ENCODE assay signal across 8 cellular contexts in the genomic region with DNA sequence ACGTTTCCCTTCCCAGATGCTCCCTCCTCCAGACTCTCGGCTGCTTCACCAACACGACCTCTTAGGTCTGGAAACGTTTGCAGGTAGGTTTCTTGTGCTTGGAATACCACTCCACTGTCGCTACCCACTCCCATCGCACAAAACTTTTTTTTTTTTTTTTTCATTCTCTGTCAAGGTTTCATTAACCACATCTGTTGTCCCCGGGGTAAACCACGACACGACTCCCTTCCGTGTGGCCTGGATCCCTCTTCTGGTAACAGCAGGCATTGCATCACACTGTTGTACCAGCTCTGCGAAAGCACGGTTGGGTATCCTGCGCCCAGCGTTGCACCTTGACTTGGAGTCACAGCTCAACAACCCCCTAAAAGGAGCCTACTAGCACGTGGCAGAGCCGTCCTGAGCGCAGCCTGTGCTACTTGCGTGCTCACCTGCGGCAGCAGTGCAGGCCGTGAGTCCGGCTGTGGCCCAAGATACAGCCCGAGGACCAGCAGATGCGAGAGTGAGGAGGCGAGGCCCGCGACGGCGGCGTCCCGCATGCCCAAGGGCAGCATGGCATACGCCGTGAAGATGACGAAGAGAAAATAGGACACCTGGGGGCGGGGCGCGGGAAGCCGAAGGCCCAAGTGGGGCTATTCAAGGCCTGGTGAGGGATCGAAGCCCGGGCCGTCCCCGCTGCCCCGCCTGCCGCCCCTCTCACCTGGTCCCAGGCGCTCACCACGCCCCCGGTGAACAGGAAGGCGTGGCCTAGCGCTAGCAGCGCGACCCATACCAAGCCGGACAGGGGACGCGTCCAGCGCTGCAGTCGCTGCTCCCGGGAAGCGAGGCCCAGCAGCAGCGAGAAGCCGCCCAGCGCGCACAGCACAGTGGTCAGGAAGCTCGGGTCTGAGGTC. TPM values are rescaled to one million over a fixed set of nuclear protein-coding genes. Genes with fewer than 3 reads are reported as not detected.
DNase-seq lines count a peak whose midpoint lies in the region; ATAC-seq and TF ChIP-seq lines count a peak whose summit lies in the region.

No MANE protein-coding gene starts in this region.

- H3K4me1 ChIP-seq in GM23338 (ENCODE audit: insufficient read depth) (peaks cover 26% of the 10 kb centered on the region; the same call in 1 of the 2 replicates), rectal smooth muscle tissue (ENCODE audit: control insufficient read depth, insufficient read depth, low read length) (no peaks in the 10 kb centered on the region), aorta (ENCODE audit: control insufficient read depth in 1 of 2, insufficient read depth in 2 of 2, low read length in 2 of 2) (no peaks in the 10 kb centered on the region)

- H3K36me3 Mint-ChIP-seq in GM23338 (ENCODE audit: low read depth): no peaks in the 10 kb centered on the region; the same call in 2 of the 3 replicates
- peaks cover 5% of the 10 kb centered on the region in 2 donors for H3K36me3 Mint-ChIP-seq in activated naive CD4-positive, alpha-beta T cell treated with anti-CD3 and anti-CD28 coated beads, Interleukin-2, amount 50 U/mL, for 72 hours

- H3K9ac ChIP-seq in SK-N-MC (ENCODE audit: insufficient read length): no peak overlapping the region
- no peak overlapping the region for H3K9ac ChIP-seq in rectal smooth muscle tissue (ENCODE audit: low read length)

- H3K9me3 ChIP-seq in SK-N-MC (ENCODE audit: low read depth, low read length) (no peaks in the 10 kb centered on the region), aorta (ENCODE audit: control insufficient read depth, low read length) (no peaks in the 10 kb centered on the region)

- no peaks in the 10 kb centered on the region for H3K9me2 ChIP-seq in GM23338 (ENCODE audit: insufficient read depth)

- peak overlapping the region; percentile 100 for H2AFZ ChIP-seq in GM23338

- TF ChIP-seq CTCF in GM23338 (conservative IDR thresholded peaks at IDR 0.05; ENCODE audit: low read depth in 2 of 2): peak; percentile 70 to 72

- intact Hi-C loops in left cardiac atrium (cut with DNase I) (loop anchor here (2.0 to 5.0 kb wide), 2 partner anchors 100 to 104 kb away; no protein-coding TSS in a partner anchor), aorta (cut with DNase I) (loop anchor here (2.0 kb wide), 1 partner anchor 104 kb away; no protein-coding TSS in a partner anchor)

- H3K9me3 Mint-ChIP-seq in GM23338: no peaks in the 10 kb centered on the region; the same call in 2 of the 3 replicates
- H3K9me3 Mint-ChIP-seq in activated naive CD4-positive, alpha-beta T cell treated with anti-CD3 and anti-CD28 coated beads, Interleukin-2, amount 50 U/mL, for 72 hours: no peaks in the 10 kb centered on the region

- peak; percentile 51 for DNase-seq in G401 (ENCODE audit: low spot score)
- peak; percentile 91 for DNase-seq in GM23338 (ENCODE audit: low spot score)
- DNase-seq in LHCN-M2 (ENCODE audit: low read depth): peak; percentile 59
- DNase-seq in SK-N-MC (ENCODE audit: low read depth, low spot score): peak; percentile 48
- peak; percentile 72 to 81 for DNase-seq in activated naive CD4-positive, alpha-beta T cell treated with anti-CD3 and anti-CD28 coated beads, Interleukin-2, amount 50 U/mL, for 72 hours (ENCODE audit: low spot score in 2 of 2)
- DNase-seq in left cardiac atrium: peak; percentile 74
- peak; percentile 82 to 84 for DNase-seq in aorta

- H3K4me2 ChIP-seq in GM23338: peak overlapping the region; percentile 92

- no peaks in the 10 kb centered on the region; the same call in 1 of the 2 replicates for H4K20me1 ChIP-seq in GM23338 (replicated peaks; ENCODE audit: insufficient read depth)

- ATAC-seq in GM23338 (peak; percentile 75), left cardiac atrium (peak; percentile 55 to 67), aorta (ENCODE audit: low FRiP score) (peak; percentile 73)
- ATAC-seq in activated naive CD4-positive, alpha-beta T cell treated with anti-CD3 and anti-CD28 coated beads, Interleukin-2, amount 50 U/mL, for 72 hours: peak; percentile 78 to 86

- 8 to 12% methylated on average over 60 to 62 of the region's 62 CpGs for WGBS in aorta, 2 donors

- H3K4me3 Mint-ChIP-seq in GM23338: peak overlapping the region; percentile 74

- H3K4me3 ChIP-seq in GM23338: peak overlapping the region; percentile 80
- no peak overlapping the region for H3K4me3 ChIP-seq in SK-N-MC
- H3K4me3 ChIP-seq in rectal smooth muscle tissue (ENCODE audit: low read length): peak overlapping the region; percentile 43
- no peak overlapping the region for H3K4me3 ChIP-seq in aorta (ENCODE audit: low read length in 2 of 2)

- H3K27ac Mint-ChIP-seq in GM23338: peak overlapping the region; percentile 47; the same call in 1 of the 2 replicates
- H3K27ac Mint-ChIP-seq in activated naive CD4-positive, alpha-beta T cell treated with anti-CD3 and anti-CD28 coated beads, Interleukin-2, amount 50 U/mL, for 72 hours: peak overlapping the region in 1 of 2 donors; percentile 41

- peaks cover 23% of the 10 kb centered on the region for H3K4me1 Mint-ChIP-seq in GM23338

- H3K27ac ChIP-seq in GM23338 (ENCODE audit: low read depth): no peak overlapping the region
- no peak overlapping the region for H3K27ac ChIP-seq in SK-N-MC
- no peak overlapping the region for H3K27ac ChIP-seq in rectal smooth muscle tissue (ENCODE audit: low read depth, low read length)
- H3K27ac ChIP-seq in aorta (ENCODE audit: low read depth in 1 of 2, low read length in 2 of 2): no peak overlapping the region

- H3K36me3 ChIP-seq in GM23338 (ENCODE audit: insufficient read depth): no peaks in the 10 kb centered on the region
- no peaks in the 10 kb centered on the region for H3K36me3 ChIP-seq in SK-N-MC (ENCODE audit: insufficient read depth, low read length)
- H3K36me3 ChIP-seq in rectal smooth muscle tissue (ENCODE audit: control insufficient read depth, insufficient read depth, low read length): no peaks in the 10 kb centered on the region
- H3K36me3 ChIP-seq in aorta (ENCODE audit: control insufficient read depth in 1 of 2, insufficient read depth in 2 of 2, low read length in 1 of 2): no peaks in the 10 kb centered on the region

- peaks cover 84% of the 10 kb centered on the region for H3K27me3 ChIP-seq in GM23338 (ENCODE audit: insufficient read depth)
- H3K27me3 ChIP-seq in rectal smooth muscle tissue (ENCODE audit: control insufficient read depth, insufficient read depth, low read length): peaks cover 13% of the 10 kb centered on the region
- no peaks in the 10 kb centered on the region for H3K27me3 ChIP-seq in aorta (ENCODE audit: control insufficient read depth in 1 of 2, insufficient read depth in 2 of 2, low read length in 1 of 2)

- peaks cover 78% of the 10 kb centered on the region for H3K27me3 Mint-ChIP-seq in GM23338 (ENCODE audit: insufficient read depth, low read depth, poor library complexity)

- H3K79me2 ChIP-seq in GM23338 (replicated peaks; ENCODE audit: insufficient read depth): no peaks in the 10 kb centered on the region

- 0 out of 2 replicates have a peak, but pooled peaks cover 8% of the 10 kb centered on the region for H3F3A ChIP-seq in GM23338 (replicated peaks; ENCODE audit: low read depth)

- in situ Hi-C loops in G401 (cut with HindIII; ENCODE audit: low sequenced_read_pairs): no loop called here

RNA-seq across cellular contexts. Expression of a gene that starts 2.5 kb away (rescaled TPM):
- not detected in 2 replicates for total RNA-seq in G401 (2014; rRNA removed; shearing (Covaris generic))
- 0.10 and 1.5 TPM in 2 replicates for total RNA-seq in GM23338 (2014; rRNA removed; shearing (Covaris generic))
- polyA plus RNA-seq in GM23338 (2016; fragmentation: Nextera tagmentation; extraction: Ambion mirVana) (0.40 and 0.68 TPM in 2 replicates), aorta (1 to 10 TPM in 1 of 2 donors, under 1 TPM in 1; 0.25 to 6.1 TPM)
- total RNA-seq in LHCN-M2 (2014; rRNA removed) (under 0.01 TPM in 1 of 2 replicates, not detected in the other), left cardiac atrium (10 to 100 TPM; 19.2 to 43.9 TPM), aorta (100 to 1,000 TPM in 1 of 2 donors, 10 to 100 TPM in 1; 45.7 to 111 TPM)
- not detected for polyA plus RNA-seq in LHCN-M2 (2012)
- 1 to 10 TPM; 2.1 to 5.7 TPM for total RNA-seq in activated naive CD4-positive, alpha-beta T cell treated with anti-CD3 and anti-CD28 coated beads, Interleukin-2, amount 50 U/mL, for 72 hours

RNA-seq across cellular contexts. Expression of a gene that starts 7.5 kb away (rescaled TPM):
- total RNA-seq in G401 (2014; rRNA removed; shearing (Covaris generic)): not detected in 2 replicates
- 0.16 and 1.5 TPM in 2 replicates for total RNA-seq in GM23338 (2014; rRNA removed; shearing (Covaris generic))
- polyA plus RNA-seq in GM23338 (2016; fragmentation: Nextera tagmentation; extraction: Ambion mirVana): 0.31 and 0.32 TPM in 2 replicates
- total RNA-seq in LHCN-M2 (2014; rRNA removed): not detected in 2 replicates
- polyA plus RNA-seq in LHCN-M2 (2012): not detected
- 10 to 100 TPM; 11.1 to 11.8 TPM for total RNA-seq in activated naive CD4-positive, alpha-beta T cell treated with anti-CD3 and anti-CD28 coated beads, Interleukin-2, amount 50 U/mL, for 72 hours
- total RNA-seq in left cardiac atrium: 1 to 10 TPM; 6.5 to 6.7 TPM
- total RNA-seq in aorta: 10 to 100 TPM in 1 of 2 donors, 1 to 10 TPM in 1; 8.0 to 15.8 TPM
- polyA plus RNA-seq in aorta: 1 to 10 TPM; 4.0 to 6.1 TPM

RNA-seq across cellular contexts. Expression of a gene that starts 21.0 kb away (rescaled TPM):
- total RNA-seq in G401 (2014; rRNA removed; shearing (Covaris generic)): 1.6 and 5.7 TPM in 2 replicates
- total RNA-seq in GM23338 (2014; rRNA removed; shearing (Covaris generic)): 4.7 and 7.9 TPM in 2 replicates
- polyA plus RNA-seq in GM23338 (2016; fragmentation: Nextera tagmentation; extraction: Ambion mirVana) (2.1 TPM in 2 replicates), aorta (1 to 10 TPM; 2.9 to 5.2 TPM)
- total RNA-seq in LHCN-M2 (2014; rRNA removed) (0.90 and 1.7 TPM in 2 replicates), left cardiac atrium (1 to 10 TPM; 2.8 to 3.2 TPM), aorta (1 to 10 TPM; 7.0 to 8.2 TPM)
- polyA plus RNA-seq in LHCN-M2 (2012): 0.74 TPM
- 10 to 100 TPM; 14.0 to 15.8 TPM for total RNA-seq in activated naive CD4-positive, alpha-beta T cell treated with anti-CD3 and anti-CD28 coated beads, Interleukin-2, amount 50 U/mL, for 72 hours

RNA-seq across cellular contexts. Expression of a gene that starts 22.4 kb away (rescaled TPM):
- 1.8 and 5.4 TPM in 2 replicates for total RNA-seq in G401 (2014; rRNA removed; shearing (Covaris generic))
- total RNA-seq in GM23338 (2014; rRNA removed; shearing (Covaris generic)): 6.4 and 12.6 TPM in 2 replicates
- polyA plus RNA-seq in GM23338 (2016; fragmentation: Nextera tagmentation; extraction: Ambion mirVana) (0.40 and 0.47 TPM in 2 replicates), aorta (under 1 TPM; 0.38 to 0.95 TPM)
- total RNA-seq in LHCN-M2 (2014; rRNA removed) (2.4 and 2.5 TPM in 2 replicates), left cardiac atrium (1 to 10 TPM; 1.6 to 2.8 TPM), aorta (1 to 10 TPM; 3.7 to 5.5 TPM)
- polyA plus RNA-seq in LHCN-M2 (2012): 1.2 TPM
- 10 to 100 TPM; 13.7 to 16.2 TPM for total RNA-seq in activated naive CD4-positive, alpha-beta T cell treated with anti-CD3 and anti-CD28 coated beads, Interleukin-2, amount 50 U/mL, for 72 hours

RNA-seq across cellular contexts. Expression of a gene that starts 24.6 kb away (rescaled TPM):
- total RNA-seq in G401 (2014; rRNA removed; shearing (Covaris generic)): 1.7 TPM in 1 of 2 replicates, not detected in the other
- 4.6 and 8.9 TPM in 2 replicates for total RNA-seq in GM23338 (2014; rRNA removed; shearing (Covaris generic))
- polyA plus RNA-seq in GM23338 (2016; fragmentation: Nextera tagmentation; extraction: Ambion mirVana): 3.4 and 5.0 TPM in 2 replicates
- 0.34 TPM in 1 of 2 replicates, not detected in the other for total RNA-seq in LHCN-M2 (2014; rRNA removed)
- polyA plus RNA-seq in LHCN-M2 (2012): 0.13 TPM
- 10 to 100 TPM in 1 of 2 donors, 1 to 10 TPM in 1; 6.9 to 17.0 TPM for total RNA-seq in activated naive CD4-positive, alpha-beta T cell treated with anti-CD3 and anti-CD28 coated beads, Interleukin-2, amount 50 U/mL, for 72 hours
- total RNA-seq in left cardiac atrium: 1 to 10 TPM; 6.4 to 6.9 TPM
- total RNA-seq in aorta: 10 to 100 TPM; 12.2 to 13.9 TPM
- polyA plus RNA-seq in aorta: 10 to 100 TPM in 1 of 2 donors, 1 to 10 TPM in 1; 3.3 to 17.2 TPM

Comparison
In these comparisons a context has a peak if more than half of its experiments do, and no peak if none do; other contexts are left out.
1. H3K4me3 ChIP-seq: peak in GM23338 (single experiment) and rectal smooth muscle tissue (single experiment); none in SK-N-MC (single experiment) and aorta (0 of 2).
2. Peak in every context shown above with its lines, with median percentiles within 50 percentile points of each other: DNase-seq and ATAC-seq.